1 cellular context compared by ENCODE assay signal in the genomic region with DNA sequence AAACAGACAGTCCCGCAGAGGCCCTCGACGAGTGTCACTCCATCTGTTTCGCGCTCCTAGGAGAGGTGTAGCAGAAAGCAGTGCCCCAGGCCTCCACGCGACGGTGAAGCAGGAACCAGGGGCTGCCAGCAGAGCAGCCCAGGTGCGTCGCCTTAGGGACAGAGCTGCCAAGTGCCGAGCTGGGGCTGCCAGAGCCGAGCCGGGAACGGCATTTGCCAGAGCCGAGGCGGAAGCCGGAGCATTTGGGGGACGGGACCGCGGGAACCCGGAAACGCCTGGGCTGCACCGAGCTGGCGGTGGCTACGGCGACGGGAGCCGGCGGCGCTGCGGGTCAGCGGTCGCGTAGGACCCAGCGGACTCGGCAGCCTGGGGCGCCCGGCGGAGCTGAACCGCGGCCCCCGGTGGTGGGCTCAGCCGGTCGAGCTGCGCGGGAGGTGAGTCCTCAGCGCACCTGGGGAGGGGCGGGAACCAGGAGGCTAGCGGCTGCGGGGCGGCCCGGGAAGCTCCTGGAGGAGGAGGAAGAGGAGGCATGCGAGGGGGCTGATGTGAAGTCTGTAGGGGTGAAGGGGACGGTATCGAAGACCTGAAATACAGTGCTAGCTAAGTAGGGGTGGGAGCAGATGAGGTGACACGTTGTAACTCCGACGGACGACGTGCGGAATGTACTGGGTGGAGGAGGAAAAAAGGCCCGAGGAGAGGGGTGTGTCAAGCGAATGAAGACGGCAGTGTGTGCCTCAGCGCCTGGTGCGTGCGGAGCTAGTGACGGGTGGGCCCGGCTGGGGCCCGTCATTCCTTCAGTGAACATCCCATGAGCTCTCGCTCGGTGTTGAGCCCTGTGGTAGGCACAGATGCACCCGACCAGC.
TF ChIP-seq lines count a peak whose summit lies in the region.

A gene (plus strand): TSS at position 268 of the 863 bp plus-strand sequence. CDS start 23,559 bp downstream, outside the sequence.

TF ChIP-seq in SK-N-SH treated with all-trans-retinoic acid at 6 μM for 48 hours, 23 proteins besides CTCF, POLR2A, EP300 and RAD21 (continued from another document):
- TF ChIP-seq, protein P1, sequence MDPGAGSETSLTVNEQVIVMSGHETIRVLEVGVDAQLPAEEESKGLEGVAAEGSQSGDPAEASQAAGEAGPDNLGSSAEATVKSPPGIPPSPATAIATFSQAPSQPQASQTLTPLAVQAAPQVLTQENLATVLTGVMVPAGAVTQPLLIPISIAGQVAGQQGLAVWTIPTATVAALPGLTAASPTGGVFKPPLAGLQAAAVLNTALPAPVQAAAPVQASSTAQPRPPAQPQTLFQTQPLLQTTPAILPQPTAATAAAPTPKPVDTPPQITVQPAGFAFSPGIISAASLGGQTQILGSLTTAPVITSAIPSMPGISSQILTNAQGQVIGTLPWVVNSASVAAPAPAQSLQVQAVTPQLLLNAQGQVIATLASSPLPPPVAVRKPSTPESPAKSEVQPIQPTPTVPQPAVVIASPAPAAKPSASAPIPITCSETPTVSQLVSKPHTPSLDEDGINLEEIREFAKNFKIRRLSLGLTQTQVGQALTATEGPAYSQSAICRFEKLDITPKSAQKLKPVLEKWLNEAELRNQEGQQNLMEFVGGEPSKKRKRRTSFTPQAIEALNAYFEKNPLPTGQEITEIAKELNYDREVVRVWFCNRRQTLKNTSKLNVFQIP (CRISPR knock-in tag; IDR thresholded peaks at IDR 0.05; ENCODE audit: borderline replicate concordance, low read depth), result no peak
- TF ChIP-seq GLIS3 (CRISPR knock-in tag; IDR thresholded peaks at IDR 0.05), result no peak
